Comparison of ENCODE assay signal across 7 cellular contexts in genomic region chr14:54652188-54652889, GRCh38.
A peak's percentile ranks its signal among the peaks of the same experiment; 100 is the strongest.
DNase-seq lines count a peak whose midpoint lies in the region; ATAC-seq and TF ChIP-seq lines count a peak whose summit lies in the region.

No MANE protein-coding gene starts in this region.

- no peaks in the 10 kb centered on the region for H3K36me3 Mint-ChIP-seq in dendritic cell treated with granulocyte-macrophage colony-stimulating factor and Interleukin-4, amounts not matched to agents 40 ng/mL and 50 ng/mL, for 4 days (ENCODE audit: low read depth)
- H3K36me3 Mint-ChIP-seq in activated T-helper 2 cell treated with anti-CD3 and anti-CD28 coated beads, Interferon-gamma antibody, Interleukin-2, Interleukin-4, amounts not matched to agents 10 μg/mL and 5 μg/mL and 100 μg/mL, durations not matched to agents 14 hours and 24 hours and 36 hours (ENCODE audit: low read depth), result no peaks in the 10 kb centered on the region

- CTCF ChIA-PET in IMR-90 (lab: Yijun Ruan, JAX), result interaction anchor here (0.6 to 0.9 kb wide), 2 partner anchors 38 to 936 kb away, joined by 3 read pairs; no protein-coding TSS in a partner anchor

- no peak; the same call in 1 of the 2 replicates for TF ChIP-seq RAD21 in IMR-90 (IDR thresholded peaks at IDR 0.05; ENCODE audit: low read length)

- peak overlapping the region; percentile 96 for H4K91ac ChIP-seq in IMR-90 (ENCODE audit: insufficient read depth, low read depth, low read length)

- peak overlapping the region; percentile 97 for H3K23ac ChIP-seq in IMR-90 (ENCODE audit: low read depth, low read length)

- in situ Hi-C loops in IMR-90 (cut with MboI; ENCODE audit: low sequenced_read_pairs), result no loop called here

- no peak overlapping the region for H2AFZ ChIP-seq in IMR-90 (replicated peaks; ENCODE audit: low read length, poor library complexity)

- H3K4me2 ChIP-seq in IMR-90 (ENCODE audit: low read depth, low read length), result peak overlapping the region; percentile 87

- no peaks in the 10 kb centered on the region for H3K36me3 ChIP-seq in IMR-90 (ENCODE audit: control insufficient read depth, insufficient read depth, low read length)
- no peaks in the 10 kb centered on the region for H3K36me3 ChIP-seq in left lung
- H3K36me3 ChIP-seq in upper lobe of right lung, result no peaks in the 10 kb centered on the region

- peak overlapping the region; percentile 99 for H2AK5ac ChIP-seq in IMR-90 (ENCODE audit: low read depth, low read length)

- H3K9ac ChIP-seq in IMR-90 (ENCODE audit: low read depth, low read length), result peak overlapping the region; percentile 61

- H3K18ac ChIP-seq in IMR-90 (ENCODE audit: low read depth, low read length), result peak overlapping the region; percentile 95

- peaks cover 52% of the 10 kb centered on the region for H4K20me1 ChIP-seq in IMR-90 (ENCODE audit: insufficient read depth, low read length)

- H3K9me3 ChIP-seq in IMR-90 (ENCODE audit: control insufficient read depth, insufficient read depth, low read length) (no peaks in the 10 kb centered on the region), left lung (no peaks in the 10 kb centered on the region), upper lobe of right lung (no peaks in the 10 kb centered on the region)

- H2AK9ac ChIP-seq in IMR-90 (replicated peaks; ENCODE audit: low read depth, low read length, poor library complexity), result peak overlapping the region; percentile 83

- TF ChIP-seq POLR2A in IMR-90 (IDR thresholded peaks at IDR 0.05; ENCODE audit: low read depth, low read length), result no peak

- H3K56ac ChIP-seq in IMR-90 (ENCODE audit: extremely low read depth, insufficient read depth, low read length), result peak overlapping the region; percentile 89

- no peak for TF ChIP-seq CTCF in IMR-90 (conservative IDR thresholded peaks at IDR 0.05; ENCODE audit: low read depth, low read length)
- TF ChIP-seq CTCF in left lung (IDR thresholded peaks at IDR 0.05), result no peak
- TF ChIP-seq CTCF in upper lobe of right lung (IDR thresholded peaks at IDR 0.05), result no peak

- dilution Hi-C loops in IMR-90 (cut with HindIII; ENCODE audit: low sequenced_read_pairs, unreplicated experiment), result no loop called here

- H3K27me3 ChIP-seq in IMR-90 (ENCODE audit: control insufficient read depth, insufficient read depth, low read length) (no peaks in the 10 kb centered on the region), left lung (no peaks in the 10 kb centered on the region), upper lobe of right lung (no peaks in the 10 kb centered on the region)

- peak overlapping the region; percentile 97 for H4K5ac ChIP-seq in IMR-90 (ENCODE audit: low read depth, low read length)

- intact Hi-C loops in IMR-90 (cut with micrococcal nuclease), result loop anchor here (1.0 to 2.0 kb wide), 4 partner anchors 16 to 121 kb away; no protein-coding TSS in a partner anchor
- intact Hi-C loops in dendritic cell treated with granulocyte-macrophage colony-stimulating factor and Interleukin-4, amounts not matched to agents 40 ng/mL and 50 ng/mL, for 4 days (cut with micrococcal nuclease), result no loop called here
- intact Hi-C loops in left lung (cut with DNase I), result no loop called here
- intact Hi-C loops in upper lobe of right lung (cut with DNase I), result no loop called here
- intact Hi-C loops in activated T-helper 2 cell treated with anti-CD3 and anti-CD28 coated beads, Interferon-gamma antibody, Interleukin-2, Interleukin-4, amounts not matched to agents 10 μg/mL and 5 μg/mL and 100 μg/mL, durations not matched to agents 14 hours and 24 hours and 36 hours (cut with micrococcal nuclease), result no loop called here

- H3K14ac ChIP-seq in IMR-90 (replicated peaks; ENCODE audit: low read depth, low read length), result peak overlapping the region; percentile 95

- H3K79me1 ChIP-seq in IMR-90 (ENCODE audit: low read depth in 1 of 2, low read length in 2 of 2), result peaks cover 44 to 79% of the 10 kb centered on the region in 2 experiments

- H2BK20ac ChIP-seq in IMR-90 (ENCODE audit: low read depth, low read length), result peak overlapping the region; percentile 95

- H3K4me1 Mint-ChIP-seq in dendritic cell treated with granulocyte-macrophage colony-stimulating factor and Interleukin-4, amounts not matched to agents 40 ng/mL and 50 ng/mL, for 4 days (ENCODE audit: low read depth), result peaks cover 27% of the 10 kb centered on the region
- peaks cover 7% of the 10 kb centered on the region for H3K4me1 Mint-ChIP-seq in activated T-helper 2 cell treated with anti-CD3 and anti-CD28 coated beads, Interferon-gamma antibody, Interleukin-2, Interleukin-4, amounts not matched to agents 10 μg/mL and 5 μg/mL and 100 μg/mL, durations not matched to agents 14 hours and 24 hours and 36 hours (ENCODE audit: low read depth)

- H3K9me1 ChIP-seq in IMR-90 (ENCODE audit: insufficient read depth, low read length), result peaks cover 36% of the 10 kb centered on the region

- peaks cover 3% of the 10 kb centered on the region for H3K27me3 Mint-ChIP-seq in dendritic cell treated with granulocyte-macrophage colony-stimulating factor and Interleukin-4, amounts not matched to agents 40 ng/mL and 50 ng/mL, for 4 days
- peaks cover 28% of the 10 kb centered on the region for H3K27me3 Mint-ChIP-seq in activated T-helper 2 cell treated with anti-CD3 and anti-CD28 coated beads, Interferon-gamma antibody, Interleukin-2, Interleukin-4, amounts not matched to agents 10 μg/mL and 5 μg/mL and 100 μg/mL, durations not matched to agents 14 hours and 24 hours and 36 hours (ENCODE audit: low read depth)

- ATAC-seq in IMR-90 (ENCODE audit: low read depth), result peak; percentile 88
- ATAC-seq in left lung, result peak; percentile 91
- ATAC-seq in upper lobe of right lung, result peak; percentile 87
- ATAC-seq in HG02571 (IDR thresholded peaks at IDR 0.05; ENCODE audit: unreplicated experiment), result no peak

- POLR2A ChIA-PET in IMR-90 (lab: Charles Lee; ENCODE audit: unreplicated experiment), result no interaction called here

- H2BK15ac ChIP-seq in IMR-90 (ENCODE audit: low read depth, low read length), result peak overlapping the region; percentile 93

- H2BK120ac ChIP-seq in IMR-90 (ENCODE audit: low read depth, low read length), result peak overlapping the region; percentile 98

- WGBS in IMR-90 (ENCODE audit: extremely low coverage in 2 of 2, insufficient read length in 1 of 2), 2 experiments, result no CpG with 5 or more reads among the region's 11 CpGs

- H3K4me1 ChIP-seq in IMR-90 (ENCODE audit: control insufficient read depth, insufficient read depth, low read length) (peaks cover 41% of the 10 kb centered on the region), left lung (peaks cover 14 to 34% of the 10 kb centered on the region in 2 donors), upper lobe of right lung (peaks cover 46% of the 10 kb centered on the region)

- peak; percentile 100 for DNase-seq in IMR-90
- peak; percentile 75 to 87 for DNase-seq in left lung
- peak; percentile 75 for DNase-seq in upper lobe of right lung
- DNase-seq in NCI-H1417 (lab: John Stamatoyannopoulos, UW), result no peak
- no peak for DNase-seq in activated T-helper 2 cell treated with anti-CD3 and anti-CD28 coated beads, Interferon-gamma antibody, Interleukin-2, Interleukin-4, amounts not matched to agents 10 μg/mL and 5 μg/mL and 100 μg/mL, durations not matched to agents 14 hours and 24 hours and 36 hours (ENCODE audit: low spot score)

- peak overlapping the region; percentile 97 for H3K4ac ChIP-seq in IMR-90 (ENCODE audit: low read depth, low read length)

- peak overlapping the region; percentile 10 for H3K27ac Mint-ChIP-seq in dendritic cell treated with granulocyte-macrophage colony-stimulating factor and Interleukin-4, amounts not matched to agents 40 ng/mL and 50 ng/mL, for 4 days
- no peak overlapping the region for H3K27ac Mint-ChIP-seq in activated T-helper 2 cell treated with anti-CD3 and anti-CD28 coated beads, Interferon-gamma antibody, Interleukin-2, Interleukin-4, amounts not matched to agents 10 μg/mL and 5 μg/mL and 100 μg/mL, durations not matched to agents 14 hours and 24 hours and 36 hours

- H3K4me3 ChIP-seq in IMR-90 (ENCODE audit: insufficient read depth, low read depth, low read length), result peak overlapping the region; percentile 16; the same call in 1 of the 2 replicates
- peak overlapping the region in 1 of 2 donors; percentile 9 for H3K4me3 ChIP-seq in left lung
- H3K4me3 ChIP-seq in upper lobe of right lung, result peak overlapping the region; percentile 23

- H3K4me3 Mint-ChIP-seq in dendritic cell treated with granulocyte-macrophage colony-stimulating factor and Interleukin-4, amounts not matched to agents 40 ng/mL and 50 ng/mL, for 4 days, result no peak overlapping the region
- H3K4me3 Mint-ChIP-seq in activated T-helper 2 cell treated with anti-CD3 and anti-CD28 coated beads, Interferon-gamma antibody, Interleukin-2, Interleukin-4, amounts not matched to agents 10 μg/mL and 5 μg/mL and 100 μg/mL, durations not matched to agents 14 hours and 24 hours and 36 hours (ENCODE audit: low read depth), result no peak overlapping the region

- peak overlapping the region; percentile 77 to 92 for H4K8ac ChIP-seq in IMR-90 (ENCODE audit: low read depth in 2 of 2, low read length in 2 of 2)

- H2BK5ac ChIP-seq in IMR-90 (ENCODE audit: low read depth, low read length, poor library complexity, severe bottlenecking), result peak overlapping the region; percentile 97

- H3K27ac ChIP-seq in IMR-90 (ENCODE audit: insufficient read depth, low read length), result peak overlapping the region; percentile 99
- H3K27ac ChIP-seq in left lung, result peak overlapping the region; percentile 66 to 93
- peak overlapping the region; percentile 78 for H3K27ac ChIP-seq in upper lobe of right lung

- no peaks in the 10 kb centered on the region for H3K9me3 Mint-ChIP-seq in dendritic cell treated with granulocyte-macrophage colony-stimulating factor and Interleukin-4, amounts not matched to agents 40 ng/mL and 50 ng/mL, for 4 days
- H3K9me3 Mint-ChIP-seq in activated T-helper 2 cell treated with anti-CD3 and anti-CD28 coated beads, Interferon-gamma antibody, Interleukin-2, Interleukin-4, amounts not matched to agents 10 μg/mL and 5 μg/mL and 100 μg/mL, durations not matched to agents 14 hours and 24 hours and 36 hours, result no peaks in the 10 kb centered on the region

- no TSS peak for BruUV-seq in IMR-90 (replicated peaks; lab: Mats Ljungman, UMichigan)

TF ChIP-seq in IMR-90, 13 proteins besides CTCF, POLR2A, EP300 and RAD21:
- TF ChIP-seq MAFK (IDR thresholded peaks at IDR 0.05; ENCODE audit: low read depth, low read length), result peak; percentile 47; the same call in 1 of the 2 replicates
- TF ChIP-seq FOS (IDR thresholded peaks at IDR 0.05; ENCODE audit: low read depth, low read length), result peak; percentile 68; the same call in 1 of the 2 replicates
- peak; percentile 34; the same call in 1 of the 2 replicates for TF ChIP-seq MAZ (IDR thresholded peaks at IDR 0.05; ENCODE audit: borderline replicate concordance, low read depth, low read length)
- no peak for TF ChIP-seq MXI1 (IDR thresholded peaks at IDR 0.05; ENCODE audit: borderline replicate concordance, low read depth, low read length)
- peak; percentile 44; the same call in 1 of the 2 replicates for TF ChIP-seq BHLHE40 (IDR thresholded peaks at IDR 0.05; ENCODE audit: low read depth, low read length)
- TF ChIP-seq RFX5 (IDR thresholded peaks at IDR 0.05; ENCODE audit: low read depth, low read length), result no peak

Comparison
In these comparisons a context has a peak if more than half of its experiments do, and no peak if none do; other contexts are left out.
1. DNase-seq: peak in IMR-90 (single experiment), left lung (2 of 2) and upper lobe of right lung (single experiment); none in NCI-H1417 (0 of 3) and activated T-helper 2 cell treated with anti-CD3 and anti-CD28 coated beads, Interferon-gamma antibody, Interleukin-2, Interleukin-4, amounts not matched to agents 10 μg/mL and 5 μg/mL and 100 μg/mL, durations not matched to agents 14 hours and 24 hours and 36 hours (single experiment).
2. Peak in every context shown above with its lines, with median percentiles within 50 percentile points of each other: H3K27ac ChIP-seq.